Comparison of ENCODE assay signal across 1 cellular context in the genomic region with DNA sequence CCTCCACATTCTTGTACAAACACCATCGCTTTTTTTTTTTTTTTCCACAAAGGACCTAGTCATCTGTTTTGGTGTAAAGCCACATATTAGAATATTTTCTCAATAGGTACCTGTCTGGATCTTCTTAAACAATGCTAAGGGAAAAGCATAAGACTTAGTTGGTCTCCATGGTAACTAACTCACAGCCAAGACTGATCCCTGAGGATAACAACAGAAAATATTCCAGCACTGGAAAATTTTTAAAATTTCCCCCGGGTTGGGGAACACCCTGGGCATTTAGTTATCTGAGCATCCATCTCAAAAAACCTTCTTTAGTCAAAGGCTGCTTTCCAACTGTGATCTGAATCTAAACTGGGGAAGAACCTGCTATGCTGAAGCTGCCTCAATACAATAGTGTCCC.
TF ChIP-seq lines count a peak whose summit lies in the region.

No MANE protein-coding gene starts in this region.

TF ChIP-seq in K562, 482 proteins besides CTCF, POLR2A, EP300 and RAD21:
- TF ChIP-seq EHMT2 (IDR thresholded peaks at IDR 0.05) (no peak), NCOA6 (IDR thresholded peaks at IDR 0.05) (no peak), ZNF764 (CRISPR knock-in tag; IDR thresholded peaks at IDR 0.05; ENCODE audit: low read depth) (no peak), KLF13 (tag; IDR thresholded peaks at IDR 0.05; ENCODE audit: borderline replicate concordance, low read depth) (no peak), RFX1 (IDR thresholded peaks at IDR 0.05) (peak; percentile 52), ZNF239 (CRISPR knock-in tag; IDR thresholded peaks at IDR 0.05) (no peak)
